1 cellular context compared by ENCODE assay signal in genomic region chr6:146357578-146358340, GRCh38.
TF ChIP-seq lines count a peak whose summit lies in the region.

No MANE protein-coding gene starts in this region.

TF ChIP-seq in K562, 482 proteins besides CTCF, POLR2A, EP300 and RAD21 (continued from another document):
- TF ChIP-seq SMC3 (conservative IDR thresholded peaks at IDR 0.05; ENCODE audit: insufficient read depth, low read depth, low read length) (no peak), ZNF280B (CRISPR knock-in tag; IDR thresholded peaks at IDR 0.05) (no peak), NR2C2 (CRISPR knock-in tag; IDR thresholded peaks at IDR 0.05) (no peak), NR2C2 (tag; IDR thresholded peaks at IDR 0.05) (no peak), MAFG (tag; conservative IDR thresholded peaks at IDR 0.05) (peak; percentile 97), ZBTB8A (IDR thresholded peaks at IDR 0.05; ENCODE audit: partially characterized antibody) (no peak), ZKSCAN1 (IDR thresholded peaks at IDR 0.05; ENCODE audit: low read depth, low read length) (no peak), ZNF354B (CRISPR knock-in tag; IDR thresholded peaks at IDR 0.05) (no peak), ELF1 (tag; IDR thresholded peaks at IDR 0.05) (no peak), AFF1 (IDR thresholded peaks at IDR 0.05; ENCODE audit: low read depth in 1 of 2, partially characterized antibody in 2 of 2) (no peak), POLR2AphosphoS2 (IDR thresholded peaks at IDR 0.05; ENCODE audit: low read length) (no peak), ZNF780A (CRISPR knock-in tag; IDR thresholded peaks at IDR 0.05) (no peak)
